ENCODE assay signal across 10 cellular contexts in genomic region chr3:50584391-50584790, GRCh38. TPM values are rescaled to one million over a fixed set of nuclear protein-coding genes. Genes with fewer than 3 reads are reported as not detected.
A peak's percentile ranks its signal among the peaks of the same experiment; 100 is the strongest.
DNase-seq lines count a peak whose midpoint lies in the region; ATAC-seq and TF ChIP-seq lines count a peak whose summit lies in the region.
"Had no signal": no experiment of that assay in that cellular context is flagged by ENCODE, and none has a peak within 500 bp of the region (broad histone marks: within the 10 kb centered on the region; RNA-seq: fewer than 3 reads in every experiment).

No MANE protein-coding gene starts in this region.

- TF ChIP-seq EP300 in SK-N-SH (IDR thresholded peaks at IDR 0.05; ENCODE audit: borderline replicate concordance in 1 of 2, low read depth in 1 of 2, low read length in 1 of 2), result no peak

- no peak overlapping the region for H3K9ac ChIP-seq in SK-N-SH

- no peaks in the 10 kb centered on the region for H4K20me1 ChIP-seq in SK-N-SH (ENCODE audit: insufficient read depth)

- 76% methylated on average over 2 of the region's 2 CpGs for WGBS in SK-N-SH (ENCODE audit: low lambda C conversion rate)

- peak overlapping the region; percentile 57 for H3K27ac Mint-ChIP-seq in CD4-positive, alpha-beta T cell
- H3K27ac Mint-ChIP-seq in IgD-negative memory B cell (peak overlapping the region in 2 of 3 donors; percentile 42 to 88), mesothelial cell of epicardium (no peak overlapping the region), immature natural killer cell (peak overlapping the region in 3 of 6 donors; percentile 2 to 61 (median 15)), HFFc6 (no peak overlapping the region)
- H3K27ac Mint-ChIP-seq in dendritic cell treated with granulocyte-macrophage colony-stimulating factor and Interleukin-4, amounts not matched to agents 40 ng/mL and 50 ng/mL, for 4 days, result peak overlapping the region; percentile 98
- peak overlapping the region in 7 of 10 donors; percentile 31 to 75 (median 68) for H3K27ac Mint-ChIP-seq in naive thymus-derived CD8-positive, alpha-beta T cell

- H3K9me3 ChIP-seq in CD4-positive, alpha-beta T cell (ENCODE audit: control insufficient read depth, low read length), result no peaks in the 10 kb centered on the region
- no peaks in the 10 kb centered on the region for H3K9me3 ChIP-seq in SK-N-SH

- no peaks in the 10 kb centered on the region for H3K27me3 Mint-ChIP-seq in CD4-positive, alpha-beta T cell
- H3K27me3 Mint-ChIP-seq in IgD-negative memory B cell (no peaks in the 10 kb centered on the region), mesothelial cell of epicardium (ENCODE audit: low read depth) (no peaks in the 10 kb centered on the region), immature natural killer cell (ENCODE audit: low read depth in 3 of 3) (peaks cover 0 to 5% (median 5%) of the 10 kb centered on the region in 3 donors), HFFc6 (ENCODE audit: insufficient read depth) (no peaks in the 10 kb centered on the region)
- no peaks in the 10 kb centered on the region for H3K27me3 Mint-ChIP-seq in dendritic cell treated with granulocyte-macrophage colony-stimulating factor and Interleukin-4, amounts not matched to agents 40 ng/mL and 50 ng/mL, for 4 days
- H3K27me3 Mint-ChIP-seq in naive thymus-derived CD8-positive, alpha-beta T cell, result no peaks in the 10 kb centered on the region

- H3K36me3 ChIP-seq in SK-N-SH (replicated peaks in 1 of 2; ENCODE audit: control insufficient read depth in 1 of 2, insufficient read depth in 2 of 2, low read length in 1 of 2), result peaks cover 0 to 14% of the 10 kb centered on the region in 2 experiments

- intact Hi-C loops in CD4-positive, alpha-beta T cell (cut with DNase I, micrococcal nuclease), result no loop called here
- intact Hi-C loops in dendritic cell treated with granulocyte-macrophage colony-stimulating factor and Interleukin-4, amounts not matched to agents 40 ng/mL and 50 ng/mL, for 4 days (cut with micrococcal nuclease), result no loop called here

- no peak overlapping the region for H3K4me3 Mint-ChIP-seq in CD4-positive, alpha-beta T cell
- peak overlapping the region in 1 of 4 donors; percentile 32 for H3K4me3 Mint-ChIP-seq in IgD-negative memory B cell
- no peak overlapping the region for H3K4me3 Mint-ChIP-seq in dendritic cell treated with granulocyte-macrophage colony-stimulating factor and Interleukin-4, amounts not matched to agents 40 ng/mL and 50 ng/mL, for 4 days
- no peak overlapping the region for H3K4me3 Mint-ChIP-seq in naive thymus-derived CD8-positive, alpha-beta T cell
- no peak overlapping the region for H3K4me3 Mint-ChIP-seq in mesothelial cell of epicardium
- H3K4me3 Mint-ChIP-seq in immature natural killer cell, result no peak overlapping the region
- H3K4me3 Mint-ChIP-seq in HFFc6, result no peak overlapping the region

- TF ChIP-seq CTCF in CD4-positive, alpha-beta T cell (IDR thresholded peaks at IDR 0.05), result no peak
- no peak for TF ChIP-seq CTCF in SK-N-SH (IDR thresholded peaks at IDR 0.05)
- no peak for TF ChIP-seq CTCF in mesothelial cell of epicardium (IDR thresholded peaks at IDR 0.05; ENCODE audit: unreplicated experiment)
- no peak for TF ChIP-seq CTCF in HFFc6 (IDR thresholded peaks at IDR 0.05)

- no peaks in the 10 kb centered on the region for H3K79me2 ChIP-seq in SK-N-SH (ENCODE audit: insufficient read depth)

- H3K4me1 Mint-ChIP-seq in CD4-positive, alpha-beta T cell (ENCODE audit: low read depth), result peaks cover 24% of the 10 kb centered on the region
- H3K4me1 Mint-ChIP-seq in IgD-negative memory B cell (peaks cover 7 to 9% (median 9%) of the 10 kb centered on the region in 3 donors), mesothelial cell of epicardium (no peaks in the 10 kb centered on the region), immature natural killer cell (peaks cover 22 to 36% of the 10 kb centered on the region in 2 donors), HFFc6 (ENCODE audit: low read depth) (peaks cover 14% of the 10 kb centered on the region)
- peaks cover 98% of the 10 kb centered on the region for H3K4me1 Mint-ChIP-seq in dendritic cell treated with granulocyte-macrophage colony-stimulating factor and Interleukin-4, amounts not matched to agents 40 ng/mL and 50 ng/mL, for 4 days (ENCODE audit: low read depth)
- peaks cover 29 to 69% (median 45%) of the 10 kb centered on the region in 4 donors for H3K4me1 Mint-ChIP-seq in naive thymus-derived CD8-positive, alpha-beta T cell

- H3K27ac ChIP-seq in CD4-positive, alpha-beta T cell (ENCODE audit: low read depth, low read length), result no peak overlapping the region
- no peak overlapping the region; a peak in 1 of 4 replicates for H3K27ac ChIP-seq in SK-N-SH (ENCODE audit: low read depth in 2 of 2, low read length in 1 of 2)

- H3K4me2 ChIP-seq in SK-N-SH, result no peak overlapping the region

- H3K4me3 ChIP-seq in SK-N-SH (ENCODE audit: low read depth in 2 of 2, low read length in 1 of 2), result no peak overlapping the region

- no peaks in the 10 kb centered on the region for H3K9me2 ChIP-seq in SK-N-SH

- DNase-seq in CD4-positive, alpha-beta T cell, result no peak
- DNase-seq in naive thymus-derived CD8-positive, alpha-beta T cell, result no peak
- no peak for DNase-seq in SK-N-SH
- no peak for DNase-seq in mesothelial cell of epicardium (ENCODE audit: low spot score in 2 of 2, unreplicated experiment in 2 of 2)
- DNase-seq in immature natural killer cell, result no peak
- no peak for DNase-seq in HFFc6
- DNase-seq: MM.1S; stimulated activated naive CD8-positive, alpha-beta T cell treated with anti-CD3 and anti-CD28 coated beads, Interleukin-15, Interleukin-2, amounts not matched to agents 100 U/mL and 50 U/mL, for 24 hours had no signal

- no peaks in the 10 kb centered on the region; a peak in 1 of 4 replicates for H3K4me1 ChIP-seq in SK-N-SH (ENCODE audit: control insufficient read depth in 1 of 2, insufficient read depth in 2 of 2, low read depth in 1 of 2, low read length in 1 of 2)

- no peak overlapping the region for H2AFZ ChIP-seq in SK-N-SH (ENCODE audit: low read depth)

- no peaks in the 10 kb centered on the region for H3K27me3 ChIP-seq in CD4-positive, alpha-beta T cell (ENCODE audit: control insufficient read depth, insufficient read depth, low read length)
- no peaks in the 10 kb centered on the region for H3K27me3 ChIP-seq in SK-N-SH (ENCODE audit: insufficient read depth)

- no peaks in the 10 kb centered on the region for H3K9me3 Mint-ChIP-seq in CD4-positive, alpha-beta T cell
- H3K9me3 Mint-ChIP-seq in IgD-negative memory B cell, result no peaks in the 10 kb centered on the region
- H3K9me3 Mint-ChIP-seq in dendritic cell treated with granulocyte-macrophage colony-stimulating factor and Interleukin-4, amounts not matched to agents 40 ng/mL and 50 ng/mL, for 4 days, result no peaks in the 10 kb centered on the region
- no peaks in the 10 kb centered on the region for H3K9me3 Mint-ChIP-seq in naive thymus-derived CD8-positive, alpha-beta T cell
- H3K9me3 Mint-ChIP-seq in mesothelial cell of epicardium, result no peaks in the 10 kb centered on the region
- no peaks in the 10 kb centered on the region for H3K9me3 Mint-ChIP-seq in immature natural killer cell
- H3K9me3 Mint-ChIP-seq in HFFc6, result no peaks in the 10 kb centered on the region

- H3F3A ChIP-seq in SK-N-SH (replicated peaks; ENCODE audit: insufficient read depth), result peaks cover 3% of the 10 kb centered on the region

- peaks cover 37% of the 10 kb centered on the region for H3K36me3 Mint-ChIP-seq in CD4-positive, alpha-beta T cell (ENCODE audit: low read depth)
- H3K36me3 Mint-ChIP-seq in IgD-negative memory B cell, result no peaks in the 10 kb centered on the region
- H3K36me3 Mint-ChIP-seq in dendritic cell treated with granulocyte-macrophage colony-stimulating factor and Interleukin-4, amounts not matched to agents 40 ng/mL and 50 ng/mL, for 4 days (ENCODE audit: low read depth), result peaks cover 68% of the 10 kb centered on the region
- peaks cover 0 to 17% (median 5%) of the 10 kb centered on the region in 3 donors for H3K36me3 Mint-ChIP-seq in naive thymus-derived CD8-positive, alpha-beta T cell
- H3K36me3 Mint-ChIP-seq in mesothelial cell of epicardium, result peaks cover 7% of the 10 kb centered on the region
- H3K36me3 Mint-ChIP-seq in immature natural killer cell, result peaks cover 7 to 20% (median 13%) of the 10 kb centered on the region in 3 donors
- H3K36me3 Mint-ChIP-seq in HFFc6 (ENCODE audit: low read depth), result no peaks in the 10 kb centered on the region; the same call in 1 of the 2 replicates

- ATAC-seq in CD4-positive, alpha-beta T cell (ENCODE audit: poor library complexity), result no peak
- ATAC-seq in naive thymus-derived CD8-positive, alpha-beta T cell, result no peak
- ATAC-seq: stimulated activated naive CD8-positive, alpha-beta T cell treated with anti-CD3 and anti-CD28 coated beads, Interleukin-15, Interleukin-2, amounts not matched to agents 100 U/mL and 50 U/mL, for 24 hours had no signal

- POLR2A ChIA-PET in CD4-positive, alpha-beta T cell (lab: Charles Lee), result no interaction called here
- POLR2A ChIA-PET in naive thymus-derived CD8-positive, alpha-beta T cell (lab: Charles Lee), result interaction anchor here (18.7 kb wide), 1 partner anchor 22 kb away, joined by 623 read pairs; the partner anchor contains the start of gene CISH
- POLR2A ChIA-PET in SK-N-SH (lab: Yijun Ruan, JAX), result no interaction called here

- CTCF ChIA-PET in CD4-positive, alpha-beta T cell (lab: Charles Lee), result interaction anchor here (1.2 kb wide), 1 partner anchor 12 kb away, joined by 3 read pairs; no protein-coding TSS in a partner anchor
- CTCF ChIA-PET in SK-N-SH (lab: Yijun Ruan, JAX), result interaction anchor here (31.2 kb wide), 1 partner anchor 25 kb away, joined by 648 read pairs; the partner anchor contains the start of genes CISH and MAPKAPK3

- no peak for TF ChIP-seq RAD21 in SK-N-SH (IDR thresholded peaks at IDR 0.05; ENCODE audit: low read length)

RNA-seq across cellular contexts. Expression of gene HEMK1, which starts 15.1 kb away (rescaled TPM):
- 10 to 100 TPM; 12.4 to 14.6 TPM for total RNA-seq in CD4-positive, alpha-beta T cell
- polyA plus RNA-seq in IgD-negative memory B cell (30.5 TPM), SK-N-SH (2012; rRNA removed) (15.4 and 21.7 TPM in 2 replicates), immature natural killer cell (10 to 100 TPM; 18.3 to 54.9 (median 29.7) TPM)
- 10 to 100 TPM; 65.1 to 67.1 TPM for total RNA-seq in naive thymus-derived CD8-positive, alpha-beta T cell
- polyA plus RNA-seq in naive thymus-derived CD8-positive, alpha-beta T cell, result 10 to 100 TPM; 20.2 to 43.1 (median 30.3) TPM
- 7.1 and 10.6 TPM in 2 replicates for polyA plus RNA-seq in SK-N-SH (2012; cell fraction: cytosol; rRNA removed)
- 82.8 and 88.7 TPM in 2 replicates for polyA plus RNA-seq in SK-N-SH (2012; cell fraction: nucleus; rRNA removed)
- 32.1 to 34.1 TPM (median 32.8 TPM) in 3 replicates for total RNA-seq in mesothelial cell of epicardium
- total RNA-seq in HFFc6 (2021; fragmentation: NEBNext Ultra II Directional; extraction: Animal tissue kit (Norgen Biotek cat#: 25700)), result 10 to 100 TPM; 17.9 to 20.7 (median 19.2) TPM

RNA-seq across cellular contexts. Expression of gene C3orf18, which starts 16.8 kb away (rescaled TPM):
- 1 to 10 TPM; 3.9 to 5.2 TPM for total RNA-seq in CD4-positive, alpha-beta T cell
- 7.9 TPM for polyA plus RNA-seq in IgD-negative memory B cell
- total RNA-seq in naive thymus-derived CD8-positive, alpha-beta T cell, result 10 to 100 TPM; 17.7 to 18.4 TPM
- polyA plus RNA-seq in naive thymus-derived CD8-positive, alpha-beta T cell, result 10 to 100 TPM; 14.1 to 17.3 (median 14.2) TPM
- 19.7 and 27.2 TPM in 2 replicates for polyA plus RNA-seq in SK-N-SH (2012; rRNA removed)
- polyA plus RNA-seq in SK-N-SH (2012; cell fraction: cytosol; rRNA removed), result 11.3 and 16.2 TPM in 2 replicates
- 50.5 and 50.7 TPM in 2 replicates for polyA plus RNA-seq in SK-N-SH (2012; cell fraction: nucleus; rRNA removed)
- 12.7 to 15.1 TPM (median 12.8 TPM) in 3 replicates for total RNA-seq in mesothelial cell of epicardium
- polyA plus RNA-seq in immature natural killer cell, result 10 to 100 TPM in 2 of 3 donors, 1 to 10 TPM in 1; 8.8 to 28.8 (median 11.5) TPM
- total RNA-seq in HFFc6 (2021; fragmentation: NEBNext Ultra II Directional; extraction: Animal tissue kit (Norgen Biotek cat#: 25700)), result 10 to 100 TPM; 12.9 to 15.5 (median 14.2) TPM

RNA-seq across cellular contexts. Expression of gene CISH, which starts 27.2 kb away (rescaled TPM):
- 1 to 10 TPM; 3.5 to 3.7 TPM for total RNA-seq in CD4-positive, alpha-beta T cell
- polyA plus RNA-seq in IgD-negative memory B cell, result 3.1 TPM
- total RNA-seq in naive thymus-derived CD8-positive, alpha-beta T cell, result 1 to 10 TPM; 8.1 to 8.8 TPM
- 100 to 1,000 TPM in 2 of 3 donors, 10 to 100 TPM in 1; 16.3 to 135 (median 100) TPM for polyA plus RNA-seq in naive thymus-derived CD8-positive, alpha-beta T cell
- polyA plus RNA-seq in SK-N-SH (2012; rRNA removed), result 2.0 and 2.6 TPM in 2 replicates
- polyA plus RNA-seq in SK-N-SH (2012; cell fraction: cytosol; rRNA removed), result 1.2 and 1.8 TPM in 2 replicates
- polyA plus RNA-seq in SK-N-SH (2012; cell fraction: nucleus; rRNA removed), result 3.7 TPM in 2 replicates
- total RNA-seq in mesothelial cell of epicardium, result 15.2 to 16.7 TPM (median 15.2 TPM) in 3 replicates
- 10 to 100 TPM in 1 of 3 donors, 1 to 10 TPM in 2; 4.5 to 23.2 (median 7.3) TPM for polyA plus RNA-seq in immature natural killer cell
- 1 to 10 TPM in 2 of 6 experiments, under 1 TPM in 4; 0.84 to 1.4 (median 0.95) TPM for total RNA-seq in HFFc6 (2021; fragmentation: NEBNext Ultra II Directional; extraction: Animal tissue kit (Norgen Biotek cat#: 25700))

RNA-seq across cellular contexts. Expression of gene MAPKAPK3, which starts 32.6 kb away (rescaled TPM):
- total RNA-seq in CD4-positive, alpha-beta T cell, result 10 to 100 TPM; 16.4 to 16.6 TPM
- polyA plus RNA-seq in IgD-negative memory B cell (23.7 TPM), SK-N-SH (2012; rRNA removed) (29.4 and 35.6 TPM in 2 replicates), immature natural killer cell (10 to 100 TPM; 57.2 to 92.0 (median 91.2) TPM)
- 10 to 100 TPM; 27.5 TPM for total RNA-seq in naive thymus-derived CD8-positive, alpha-beta T cell
- 10 to 100 TPM; 42.4 to 48.2 (median 48.1) TPM for polyA plus RNA-seq in naive thymus-derived CD8-positive, alpha-beta T cell
- 18.9 and 25.5 TPM in 2 replicates for polyA plus RNA-seq in SK-N-SH (2012; cell fraction: cytosol; rRNA removed)
- polyA plus RNA-seq in SK-N-SH (2012; cell fraction: nucleus; rRNA removed), result 22.6 and 25.7 TPM in 2 replicates
- 33.6 to 36.8 TPM (median 35.9 TPM) in 3 replicates for total RNA-seq in mesothelial cell of epicardium
- 10 to 100 TPM; 60.5 to 65.5 (median 62.8) TPM for total RNA-seq in HFFc6 (2021; fragmentation: NEBNext Ultra II Directional; extraction: Animal tissue kit (Norgen Biotek cat#: 25700))

Comparison
In these comparisons a context has a peak if more than half of its experiments do, and no peak if none do; other contexts are left out.
1. H3K27ac Mint-ChIP-seq: peak in CD4-positive, alpha-beta T cell (single experiment), IgD-negative memory B cell (2 of 3), dendritic cell treated with granulocyte-macrophage colony-stimulating factor and Interleukin-4, amounts not matched to agents 40 ng/mL and 50 ng/mL, for 4 days (single experiment) and naive thymus-derived CD8-positive, alpha-beta T cell (7 of 10); none in mesothelial cell of epicardium (single experiment) and HFFc6 (single experiment).